In genomic region chr5:141382469-141383294, GRCh38 we compare ENCODE assay signal across 9 cellular contexts. TPM values are rescaled to one million over a fixed set of nuclear protein-coding genes. Genes with fewer than 3 reads are reported as not detected.
DNase-seq lines count a peak whose midpoint lies in the region; ATAC-seq and TF ChIP-seq lines count a peak whose summit lies in the region.
"Had no signal": no experiment of that assay in that cellular context is flagged by ENCODE, and none has a peak within 500 bp of the region (broad histone marks: within the 10 kb centered on the region; RNA-seq: fewer than 3 reads in every experiment).

TSS of gene PCDHGA7 (plus strand) at chr5:141382742. CDS start at chr5:141382900, 158 bp downstream.

- intact Hi-C loops in PC-3 (cut with micrococcal nuclease), result no loop called here

- TF ChIP-seq CTCF in epithelial cell of proximal tubule (conservative IDR thresholded peaks at IDR 0.05; ENCODE audit: low read depth, low read length) (peak; percentile 43), PC-3 (conservative IDR thresholded peaks at IDR 0.05; ENCODE audit: low read depth, low read length) (no peak)

- peak within 1 kb of the TSS; percentile 56 for H3K4me3 ChIP-seq in epithelial cell of proximal tubule (ENCODE audit: low read depth, low read length)
- H3K4me3 ChIP-seq in PC-3 (ENCODE audit: low read length), result no peak within 1 kb of the TSS

- H3K4me1 ChIP-seq in PC-3 (ENCODE audit: insufficient read depth, low read length), result no peaks in the 10 kb centered on the region

- no peak within 1 kb of the TSS for H2AFZ ChIP-seq in PC-3 (ENCODE audit: low read length)

- ATAC-seq in HG03378 (IDR thresholded peaks at IDR 0.05; ENCODE audit: unreplicated experiment) (no peak), PC-3 (no peak), GM19455 (IDR thresholded peaks at IDR 0.05; ENCODE audit: unreplicated experiment) (no peak)

- H3K4me2 ChIP-seq in PC-3 (ENCODE audit: low read length), result no peak within 1 kb of the TSS

- H3K9me2 ChIP-seq in PC-3 (replicated peaks; ENCODE audit: low read length), result no peaks in the 10 kb centered on the region

- CTCF ChIA-PET in PC-3 (lab: Charles Lee), result no interaction called here

- H3K27ac ChIP-seq in PC-3 (ENCODE audit: low read length), result no peak within 1 kb of the TSS

- H4K20me1 ChIP-seq in PC-3 (ENCODE audit: low read length), result no peaks in the 10 kb centered on the region

- H3K36me3 ChIP-seq in PC-3 (ENCODE audit: low read depth, low read length), result no peaks in the 10 kb centered on the region

- H3K79me2 ChIP-seq in PC-3 (ENCODE audit: low read length), result no peaks in the 10 kb centered on the region

- peak; percentile 53 for DNase-seq in GM03348 (ENCODE audit: low spot score)
- DNase-seq in RPMI7951 (ENCODE audit: low read depth), result peak; percentile 62
- no peak for DNase-seq in epithelial cell of proximal tubule (ENCODE audit: low read depth)
- peak; percentile 2 for DNase-seq in renal cortical epithelial cell (ENCODE audit: low read depth)
- no peak for DNase-seq in globus pallidus (ENCODE audit: low spot score)
- no peak for DNase-seq in PC-3
- DNase-seq: NCI-H345 had no signal

- H3K9me3 ChIP-seq in PC-3 (ENCODE audit: low read length), result 0 out of 2 replicates have a peak, but pooled peaks cover 3% of the 10 kb centered on the region

- POLR2A ChIA-PET in PC-3 (lab: Charles Lee; ENCODE audit: unreplicated experiment), result no interaction called here

- no peak within 1 kb of the TSS for H3K9ac ChIP-seq in PC-3 (ENCODE audit: low read length)

- no peaks in the 10 kb centered on the region for H3K27me3 ChIP-seq in PC-3 (ENCODE audit: low read length)

- no TSS peak for BruUV-seq in PC-3 (replicated peaks; lab: Mats Ljungman, UMichigan)

- H3F3A ChIP-seq in PC-3 (ENCODE audit: low read length, unreplicated experiment), result no peaks in the 10 kb centered on the region

RNA-seq across cellular contexts. Expression of gene PCDHGA7, which starts in this region (rescaled TPM):
- total RNA-seq in RPMI7951 (2014; rRNA removed; shearing (Covaris generic)), result 4.6 and 5.5 TPM in 2 replicates
- 0.23 and 0.29 TPM in 2 replicates for total RNA-seq in epithelial cell of proximal tubule
- total RNA-seq in renal cortical epithelial cell, result 0.52 and 2.3 TPM in 2 replicates
- 0.51 and 0.75 TPM in 2 replicates for total RNA-seq in PC-3 (2014; rRNA removed)

Comparison
In these comparisons a context has a peak if more than half of its experiments do, and no peak if none do; other contexts are left out.
1. DNase-seq: peak in GM03348 (single experiment), RPMI7951 (single experiment) and renal cortical epithelial cell (single experiment); none in epithelial cell of proximal tubule (single experiment), globus pallidus (single experiment) and PC-3 (single experiment).